In genomic region chr2:102110596-102111334, GRCh38 we compare ENCODE assay signal across 19 cellular contexts. TPM values are rescaled to one million over a fixed set of nuclear protein-coding genes. Genes with fewer than 3 reads are reported as not detected.
DNase-seq lines count a peak whose midpoint lies in the region; ATAC-seq and TF ChIP-seq lines count a peak whose summit lies in the region.
"Had no signal": no experiment of that assay in that cellular context is flagged by ENCODE, and none has a peak within 500 bp of the region (broad histone marks: within the 10 kb centered on the region; RNA-seq: fewer than 3 reads in every experiment).

No MANE protein-coding gene starts in this region.

- no peak overlapping the region for H3K9ac ChIP-seq in IMR-90 (ENCODE audit: low read depth, low read length)

- peaks cover 3% of the 10 kb centered on the region for H3K27me3 Mint-ChIP-seq in activated CD4-positive, alpha-beta T cell treated with anti-CD3 and anti-CD28 coated beads, Interleukin-2, amount 10 ng/mL, durations not matched to agents 7 days and 5 days
- peaks cover 12 to 30% of the 10 kb centered on the region in 2 donors for H3K27me3 Mint-ChIP-seq in stimulated activated naive B cell treated with anti-CD40 and anti-IgM and Interleukin-4, amounts not matched to agents 10 μg/mL and 1 μg/mL and 100 μg/mL, for 72 hours

- no peak overlapping the region for H3K18ac ChIP-seq in IMR-90 (ENCODE audit: low read depth, low read length)

- H3K56ac ChIP-seq in IMR-90 (ENCODE audit: extremely low read depth, insufficient read depth, low read length): no peak overlapping the region

- no peaks in the 10 kb centered on the region for H3K9me3 ChIP-seq in IMR-90 (ENCODE audit: control insufficient read depth, insufficient read depth, low read length)
- no peaks in the 10 kb centered on the region for H3K9me3 ChIP-seq in left lung
- H3K9me3 ChIP-seq: MG63, tibial artery had no signal

- no peak overlapping the region; the same call in 1 of the 2 replicates for H4K91ac ChIP-seq in IMR-90 (ENCODE audit: insufficient read depth, low read depth, low read length)

- peak overlapping the region; percentile 26 for H2AK5ac ChIP-seq in IMR-90 (ENCODE audit: low read depth, low read length)

- peaks cover 2 to 20% of the 10 kb centered on the region in 2 experiments; a peak in 3 of 4 replicates for H3K79me1 ChIP-seq in IMR-90 (ENCODE audit: low read depth in 1 of 2, low read length in 2 of 2)

- intact Hi-C loops in IMR-90 (cut with micrococcal nuclease): no loop called here
- intact Hi-C loops in left lung (cut with DNase I): no loop called here

- peaks cover 11% of the 10 kb centered on the region for H3K9me1 ChIP-seq in IMR-90 (ENCODE audit: insufficient read depth, low read length)

- peak overlapping the region; percentile 31; the same call in 2 of the 3 replicates for H2BK15ac ChIP-seq in IMR-90 (ENCODE audit: low read depth, low read length)

- no peaks in the 10 kb centered on the region for H3K36me3 Mint-ChIP-seq in activated CD4-positive, alpha-beta T cell treated with anti-CD3 and anti-CD28 coated beads, Interleukin-2, amount 10 ng/mL, durations not matched to agents 7 days and 5 days (ENCODE audit: low read depth)
- no peaks in the 10 kb centered on the region for H3K36me3 Mint-ChIP-seq in stimulated activated naive B cell treated with anti-CD40 and anti-IgM and Interleukin-4, amounts not matched to agents 10 μg/mL and 1 μg/mL and 100 μg/mL, for 72 hours
- H3K36me3 Mint-ChIP-seq: CD14-positive monocyte had no signal

- H3K23ac ChIP-seq in IMR-90 (ENCODE audit: low read depth, low read length): no peak overlapping the region

- POLR2A ChIA-PET in activated CD4-positive, alpha-beta T cell treated with anti-CD3 and anti-CD28 coated beads, Interleukin-2, amount 10 ng/mL, durations not matched to agents 7 days and 5 days (lab: Charles Lee): no interaction called here
- POLR2A ChIA-PET in IMR-90 (lab: Charles Lee; ENCODE audit: unreplicated experiment) (no interaction called here), RWPE1 (lab: Yijun Ruan, JAX; ENCODE audit: low non-redundant PET) (no interaction called here)

- no peak for DNase-seq in activated CD4-positive, alpha-beta T cell treated with anti-CD3 and anti-CD28 coated beads, Interleukin-2, amount 10 ng/mL, durations not matched to agents 7 days and 5 days
- DNase-seq in activated CD4-positive, alpha-beta T cell treated with anti-CD3 and anti-CD28 coated beads, Interleukin-2, amount 50 U/mL, for 1 hour: no peak
- DNase-seq in IMR-90 (no peak), left lung (no peak), RWPE1 (ENCODE audit: low spot score) (no peak), foreskin fibroblast (no peak)
- DNase-seq in stimulated activated naive B cell treated with anti-CD40 and anti-IgM and Interleukin-4, amounts not matched to agents 10 μg/mL and 1 μg/mL and 100 μg/mL, for 72 hours: no peak
- DNase-seq: activated CD8-positive, alpha-beta memory T cell treated with anti-CD3 and anti-CD28 coated beads, Interleukin-2, amount 50 U/mL, for 48 hours; HCEC 1CT; mammary epithelial cell; MG63; NCI-H1694 treated with DMSO at 0.1 percent for 48 hours; NCI-H524 treated with DMSO at 0.1 percent for 48 hours; PC-9; tibial artery had no signal

- H3K36me3 ChIP-seq in IMR-90 (ENCODE audit: control insufficient read depth, insufficient read depth, low read length) (peaks cover 22% of the 10 kb centered on the region), left lung (peaks cover 0 to 46% of the 10 kb centered on the region in 2 donors)
- H3K36me3 ChIP-seq: MG63, tibial artery had no signal

- TF ChIP-seq RAD21 in IMR-90 (IDR thresholded peaks at IDR 0.05; ENCODE audit: low read length): no peak

- no peak overlapping the region; the same call in 1 of the 2 replicates for H2BK20ac ChIP-seq in IMR-90 (ENCODE audit: low read depth, low read length)

- no peaks in the 10 kb centered on the region for H3K27me3 ChIP-seq in IMR-90 (ENCODE audit: control insufficient read depth, insufficient read depth, low read length)
- no peaks in the 10 kb centered on the region for H3K27me3 ChIP-seq in left lung
- H3K27me3 ChIP-seq: MG63, tibial artery had no signal

- H3K4me1 ChIP-seq in IMR-90 (ENCODE audit: control insufficient read depth, insufficient read depth, low read length) (peaks cover 28% of the 10 kb centered on the region), left lung (peaks cover 27 to 53% of the 10 kb centered on the region in 2 donors)

- dilution Hi-C loops in IMR-90 (cut with HindIII; ENCODE audit: low sequenced_read_pairs, unreplicated experiment): no loop called here

- no peak overlapping the region for H2BK5ac ChIP-seq in IMR-90 (ENCODE audit: low read depth, low read length, poor library complexity, severe bottlenecking)

- no peak overlapping the region for H3K4me2 ChIP-seq in IMR-90 (ENCODE audit: low read depth, low read length)
- H3K4me2 ChIP-seq: PC-9 had no signal

- H3K4me1 Mint-ChIP-seq in activated CD4-positive, alpha-beta T cell treated with anti-CD3 and anti-CD28 coated beads, Interleukin-2, amount 10 ng/mL, durations not matched to agents 7 days and 5 days: peaks cover 35% of the 10 kb centered on the region
- peaks cover 0 to 5% of the 10 kb centered on the region in 2 donors for H3K4me1 Mint-ChIP-seq in stimulated activated naive B cell treated with anti-CD40 and anti-IgM and Interleukin-4, amounts not matched to agents 10 μg/mL and 1 μg/mL and 100 μg/mL, for 72 hours

- 88% methylated on average over 11 of the region's 13 CpGs; no CpG with 5 or more reads in 1 of the 2 experiments for WGBS in IMR-90 (ENCODE audit: extremely low coverage in 2 of 2, insufficient read length in 1 of 2), 2 experiments

- CTCF ChIA-PET in activated CD4-positive, alpha-beta T cell treated with anti-CD3 and anti-CD28 coated beads, Interleukin-2, amount 10 ng/mL, durations not matched to agents 7 days and 5 days (lab: Charles Lee): interaction anchor here (1.1 to 1.7 kb wide), 2 partner anchors 9 to 10 kb away, joined by 3 to 6 read pairs; no protein-coding TSS in a partner anchor
- CTCF ChIA-PET in IMR-90 (lab: Yijun Ruan, JAX) (no interaction called here), RWPE1 (lab: Yijun Ruan, JAX) (interaction anchor here (0.5 kb wide), 1 partner anchor 14 kb away, joined by 3 read pairs; no protein-coding TSS in a partner anchor)

- H3K27ac ChIP-seq in IMR-90 (ENCODE audit: insufficient read depth, low read length) (no peak overlapping the region), left lung (peak overlapping the region; percentile 18 to 59), RWPE1 (no peak overlapping the region)
- H3K27ac ChIP-seq: PC-9, tibial artery had no signal

- ATAC-seq in IMR-90 (ENCODE audit: low read depth) (no peak), left lung (no peak), HG02588 (IDR thresholded peaks at IDR 0.05; ENCODE audit: unreplicated experiment) (no peak)
- ATAC-seq in stimulated activated naive B cell treated with anti-CD40 and anti-IgM and Interleukin-4, amounts not matched to agents 10 μg/mL and 1 μg/mL and 100 μg/mL, for 72 hours (replicated peaks): peak; percentile 53 to 67
- ATAC-seq: right cardiac atrium had no signal

- no peak overlapping the region for H3K4me3 Mint-ChIP-seq in activated CD4-positive, alpha-beta T cell treated with anti-CD3 and anti-CD28 coated beads, Interleukin-2, amount 10 ng/mL, durations not matched to agents 7 days and 5 days
- H3K4me3 Mint-ChIP-seq in stimulated activated naive B cell treated with anti-CD40 and anti-IgM and Interleukin-4, amounts not matched to agents 10 μg/mL and 1 μg/mL and 100 μg/mL, for 72 hours: no peak overlapping the region
- H3K4me3 Mint-ChIP-seq: CD14-positive monocyte had no signal

- TF ChIP-seq CTCF in IMR-90 (conservative IDR thresholded peaks at IDR 0.05; ENCODE audit: low read depth, low read length): no peak
- no peak for TF ChIP-seq CTCF in left lung (IDR thresholded peaks at IDR 0.05)
- no peak for TF ChIP-seq CTCF in RWPE1 (conservative IDR thresholded peaks at IDR 0.05; ENCODE audit: low read depth)
- TF ChIP-seq CTCF in foreskin fibroblast (IDR thresholded peaks at IDR 0.05; ENCODE audit: low read depth, low read length): no peak

- H3K4me3 ChIP-seq in IMR-90 (ENCODE audit: insufficient read depth, low read depth, low read length) (no peak overlapping the region), left lung (peak overlapping the region in 1 of 2 donors; percentile 5), foreskin fibroblast (ENCODE audit: low read depth in 1 of 2, low read length in 2 of 2) (no peak overlapping the region)
- H3K4me3 ChIP-seq: MG63, PC-9, tibial artery had no signal

- no peak overlapping the region for H3K14ac ChIP-seq in IMR-90 (replicated peaks; ENCODE audit: low read depth, low read length)

- H3K4ac ChIP-seq in IMR-90 (ENCODE audit: low read depth, low read length): no peak overlapping the region

- TF ChIP-seq POLR2A in IMR-90 (IDR thresholded peaks at IDR 0.05; ENCODE audit: low read depth, low read length): no peak

- no peak overlapping the region for H4K5ac ChIP-seq in IMR-90 (ENCODE audit: low read depth, low read length)

- H2AK9ac ChIP-seq in IMR-90 (replicated peaks; ENCODE audit: low read depth, low read length, poor library complexity): no peak overlapping the region

- no peak overlapping the region for H4K8ac ChIP-seq in IMR-90 (ENCODE audit: low read depth in 2 of 2, low read length in 2 of 2)

- H4K20me1 ChIP-seq in IMR-90 (ENCODE audit: insufficient read depth, low read length): no peaks in the 10 kb centered on the region

- H3K27ac Mint-ChIP-seq in activated CD4-positive, alpha-beta T cell treated with anti-CD3 and anti-CD28 coated beads, Interleukin-2, amount 10 ng/mL, durations not matched to agents 7 days and 5 days: peak overlapping the region; percentile 7
- H3K27ac Mint-ChIP-seq in stimulated activated naive B cell treated with anti-CD40 and anti-IgM and Interleukin-4, amounts not matched to agents 10 μg/mL and 1 μg/mL and 100 μg/mL, for 72 hours: no peak overlapping the region
- H3K27ac Mint-ChIP-seq: CD14-positive monocyte had no signal

- no TSS peak for BruUV-seq in IMR-90 (replicated peaks; lab: Mats Ljungman, UMichigan)

- peaks cover 10% of the 10 kb centered on the region for H3K9me3 Mint-ChIP-seq in activated CD4-positive, alpha-beta T cell treated with anti-CD3 and anti-CD28 coated beads, Interleukin-2, amount 10 ng/mL, durations not matched to agents 7 days and 5 days
- peaks cover 0 to 4% of the 10 kb centered on the region in 2 donors for H3K9me3 Mint-ChIP-seq in stimulated activated naive B cell treated with anti-CD40 and anti-IgM and Interleukin-4, amounts not matched to agents 10 μg/mL and 1 μg/mL and 100 μg/mL, for 72 hours

- H2AFZ ChIP-seq in IMR-90 (replicated peaks; ENCODE audit: low read length, poor library complexity): peak overlapping the region; percentile 24
- H2AFZ ChIP-seq: PC-9 had no signal

- in situ Hi-C loops in IMR-90 (cut with MboI; ENCODE audit: low sequenced_read_pairs): no loop called here

- peak overlapping the region; percentile 8; the same call in 1 of the 2 replicates for H2BK120ac ChIP-seq in IMR-90 (ENCODE audit: low read depth, low read length)

RNA-seq across cellular contexts. Expression of gene IL1R1, which starts 31.8 kb away (rescaled TPM):
- 1 to 10 TPM in 1 of 2 experiments, under 1 TPM in 1; 0.81 to 1.3 TPM for total RNA-seq in activated CD4-positive, alpha-beta T cell treated with anti-CD3 and anti-CD28 coated beads, Interleukin-2, amount 10 ng/mL, durations not matched to agents 7 days and 5 days
- 6.5 and 8.1 TPM in 2 replicates for total RNA-seq in IMR-90 (2012; rRNA removed)
- polyA plus RNA-seq in IMR-90 (2012; rRNA removed): 11.3 and 13.8 TPM in 2 replicates
- 4.6 and 9.3 TPM in 2 replicates for polyA plus RNA-seq in IMR-90 (2012; cell fraction: cytosol; rRNA removed)
- polyA plus RNA-seq in IMR-90 (2012; cell fraction: nucleus; rRNA removed; ENCODE audit: low replicate concordance): 6.3 and 29.2 TPM in 2 replicates
- 100 to 1,000 TPM; 142 to 224 TPM for total RNA-seq in left lung
- polyA plus RNA-seq: neural cell had no signal

Comparison
In these comparisons a context has a peak if more than half of its experiments do, and no peak if none do; other contexts are left out.
1. ATAC-seq: peak in stimulated activated naive B cell treated with anti-CD40 and anti-IgM and Interleukin-4, amounts not matched to agents 10 μg/mL and 1 μg/mL and 100 μg/mL, for 72 hours (2 of 2); none in IMR-90 (single experiment), left lung (single experiment) and HG02588 (single experiment).
2. H3K27ac ChIP-seq: peak in left lung (2 of 2); none in IMR-90 (single experiment) and RWPE1 (single experiment).
3. RNA of gene IL1R1, which starts 31.8 kb away (total RNA-seq): 142 to 224 TPM in left lung; 6.5 to 8.1 TPM in IMR-90 and 0.81 to 1.3 TPM in activated CD4-positive, alpha-beta T cell treated with anti-CD3 and anti-CD28 coated beads, Interleukin-2, amount 10 ng/mL, durations not matched to agents 7 days and 5 days; every median in the first group is over 10 times any median in the second.